Comparison of ENCODE assay signal across 12 cellular contexts in genomic region chr9:129598089-129598596, GRCh38. TPM values are rescaled to one million over a fixed set of nuclear protein-coding genes. Genes with fewer than 3 reads are reported as not detected.
DNase-seq lines count a peak whose midpoint lies in the region; ATAC-seq, FAIRE-seq and TF ChIP-seq lines count a peak whose summit lies in the region.
"Had no signal": no experiment of that assay in that cellular context is flagged by ENCODE, and none has a peak within 500 bp of the region (broad histone marks: within the 10 kb centered on the region; RNA-seq: fewer than 3 reads in every experiment).

No MANE protein-coding gene starts in this region.

- H3K9me3 Mint-ChIP-seq in activated T-helper 2 cell treated with anti-CD3 and anti-CD28 coated beads, Interferon-gamma antibody, Interleukin-2, Interleukin-4, amounts not matched to agents 10 μg/mL and 5 μg/mL and 100 μg/mL, durations not matched to agents 14 hours and 24 hours and 36 hours = no peaks in the 10 kb centered on the region

- BruUV-seq in HCT116 (replicated peaks; lab: Mats Ljungman, UMichigan) = TSS peak; percentile 70

- H3K36me3 Mint-ChIP-seq in activated T-helper 2 cell treated with anti-CD3 and anti-CD28 coated beads, Interferon-gamma antibody, Interleukin-2, Interleukin-4, amounts not matched to agents 10 μg/mL and 5 μg/mL and 100 μg/mL, durations not matched to agents 14 hours and 24 hours and 36 hours (ENCODE audit: low read depth) = no peaks in the 10 kb centered on the region

- no peak for ATAC-seq in HCT116

- H3K4me1 ChIP-seq in HCT116 (ENCODE audit: control insufficient read depth in 1 of 2, insufficient read depth in 2 of 2, low read length in 2 of 2) (peaks cover 83 to 97% of the 10 kb centered on the region in 2 experiments), skeletal muscle tissue (ENCODE audit: control insufficient read depth in 3 of 3, insufficient read depth in 3 of 3, low read length in 3 of 3) (peaks cover 11 to 33% (median 25%) of the 10 kb centered on the region in 3 donors)

- intact Hi-C loops in HCT116 (cut with micrococcal nuclease) = no loop called here
- intact Hi-C loops in activated T-helper 2 cell treated with anti-CD3 and anti-CD28 coated beads, Interferon-gamma antibody, Interleukin-2, Interleukin-4, amounts not matched to agents 10 μg/mL and 5 μg/mL and 100 μg/mL, durations not matched to agents 14 hours and 24 hours and 36 hours (cut with micrococcal nuclease) = no loop called here

- TF ChIP-seq RAD21 in HCT116 (IDR thresholded peaks at IDR 0.05; ENCODE audit: low read depth) = no peak

- RAD21 ChIA-PET in HCT116 (lab: Charles Lee; ENCODE audit: low non-redundant PET in 1 of 2, low total read pairs in 2 of 2, uncharacterized antibody in 2 of 2, unreplicated experiment in 2 of 2) = interaction anchor here in 1 of 2 experiments (2.2 kb wide), 1 partner anchor 11 kb away, joined by 6 read pairs; no protein-coding TSS in a partner anchor

- peak overlapping the region; percentile 98 for H3K27ac ChIP-seq in HCT116 (ENCODE audit: low read depth, low read length)
- H3K27ac ChIP-seq in skeletal muscle tissue (ENCODE audit: low read depth, low read length) = peak overlapping the region; percentile 69

- DNase-seq in HCT116 (ENCODE audit: low read depth, low spot score) = no peak
- no peak for DNase-seq in activated T-helper 2 cell treated with anti-CD3 and anti-CD28 coated beads, Interferon-gamma antibody, Interleukin-2, Interleukin-4, amounts not matched to agents 10 μg/mL and 5 μg/mL and 100 μg/mL, durations not matched to agents 14 hours and 24 hours and 36 hours (ENCODE audit: low spot score)
- DNase-seq in SKM-1 treated with dmso at 0.1 percent for 144 hours (lab: John Stamatoyannopoulos, UW; ENCODE audit: unreplicated experiment) = no peak
- no peak for DNase-seq in GM19239 (ENCODE audit: insufficient read length, low spot score)
- no peak for DNase-seq in NCI-H345 treated with DMSO at 0.1 percent for 48 hours (lab: John Stamatoyannopoulos, UW; ENCODE audit: unreplicated experiment)
- DNase-seq in HT-29 (ENCODE audit: low spot score) = no peak
- DNase-seq: cortex of kidney, NCI-H1092 treated with DMSO at 0.1 percent for 48 hours had no signal

- peak overlapping the region; percentile 57 to 67 for H3K4me3 ChIP-seq in HCT116 (replicated peaks in 1 of 2; ENCODE audit: low read depth in 1 of 2, low read length in 2 of 2)
- peak overlapping the region; percentile 33 for H3K4me3 ChIP-seq in iPS-11a (ENCODE audit: low read depth, low read length)
- peak overlapping the region in 2 of 3 donors; percentile 43 to 59 for H3K4me3 ChIP-seq in skeletal muscle tissue (ENCODE audit: low read length in 3 of 3)

- peaks cover 26% of the 10 kb centered on the region for H3K4me1 Mint-ChIP-seq in activated T-helper 2 cell treated with anti-CD3 and anti-CD28 coated beads, Interferon-gamma antibody, Interleukin-2, Interleukin-4, amounts not matched to agents 10 μg/mL and 5 μg/mL and 100 μg/mL, durations not matched to agents 14 hours and 24 hours and 36 hours (ENCODE audit: low read depth)

- no peaks in the 10 kb centered on the region for H4K20me1 ChIP-seq in HCT116 (ENCODE audit: insufficient read depth)

- CTCF ChIA-PET in HCT116 (lab: Charles Lee) = interaction anchor here (1.8 to 2.6 kb wide), 3 partner anchors 28 to 459 kb away, joined by 7 to 15 read pairs (median 8); no protein-coding TSS in a partner anchor

- no peaks in the 10 kb centered on the region for H3K9me2 ChIP-seq in HCT116 (ENCODE audit: insufficient read depth)

- H3K27me3 Mint-ChIP-seq in activated T-helper 2 cell treated with anti-CD3 and anti-CD28 coated beads, Interferon-gamma antibody, Interleukin-2, Interleukin-4, amounts not matched to agents 10 μg/mL and 5 μg/mL and 100 μg/mL, durations not matched to agents 14 hours and 24 hours and 36 hours (ENCODE audit: low read depth) = peaks cover 15% of the 10 kb centered on the region

- POLR2A ChIA-PET in HCT116 (lab: Charles Lee) = interaction anchor here (0.6 to 3.6 kb wide), 9 partner anchors 9 to 420 kb away, joined by 3 to 46 read pairs (median 7); partner anchors contain the start of gene IER5L

- H3K27ac Mint-ChIP-seq in activated T-helper 2 cell treated with anti-CD3 and anti-CD28 coated beads, Interferon-gamma antibody, Interleukin-2, Interleukin-4, amounts not matched to agents 10 μg/mL and 5 μg/mL and 100 μg/mL, durations not matched to agents 14 hours and 24 hours and 36 hours = peak overlapping the region; percentile 33

- H3K4me3 Mint-ChIP-seq in activated T-helper 2 cell treated with anti-CD3 and anti-CD28 coated beads, Interferon-gamma antibody, Interleukin-2, Interleukin-4, amounts not matched to agents 10 μg/mL and 5 μg/mL and 100 μg/mL, durations not matched to agents 14 hours and 24 hours and 36 hours (ENCODE audit: low read depth) = no peak overlapping the region

- no peak for FAIRE-seq in GM19239 (lab: Jason Lieb, UNC)

- H2AFZ ChIP-seq in HCT116 (ENCODE audit: low read depth, low read length, poor library complexity, severe bottlenecking) = no peak overlapping the region

- TF ChIP-seq CTCF in HCT116 (IDR thresholded peaks at IDR 0.05 in 2 of 3, conservative IDR thresholded peaks at IDR 0.05 in 1 of 3; ENCODE audit: borderline replicate concordance in 1 of 3, insufficient read depth in 1 of 3, low read depth in 2 of 3, low read length in 2 of 3) = no peak

- no peaks in the 10 kb centered on the region for H3K36me3 ChIP-seq in HCT116 (ENCODE audit: control insufficient read depth in 1 of 2, insufficient read depth in 2 of 2, low read length in 2 of 2)
- H3K36me3 ChIP-seq in skeletal muscle tissue (ENCODE audit: control insufficient read depth in 3 of 3, insufficient read depth in 3 of 3, low read length in 3 of 3) = no peaks in the 10 kb centered on the region

- no peaks in the 10 kb centered on the region for H3K9me3 ChIP-seq in HCT116 (ENCODE audit: control insufficient read depth in 1 of 2, insufficient read depth in 1 of 2, low read depth in 1 of 2, low read length in 2 of 2)
- H3K9me3 ChIP-seq in skeletal muscle tissue (ENCODE audit: control insufficient read depth in 3 of 3, low read length in 3 of 3) = no peaks in the 10 kb centered on the region

- H3K9ac ChIP-seq in HCT116 (ENCODE audit: low read length) (peak overlapping the region; percentile 83), skeletal muscle tissue (ENCODE audit: low read depth in 1 of 3, low read length in 3 of 3) (peak overlapping the region in 2 of 3 donors; percentile 69 to 77)

- H3K4me2 ChIP-seq in HCT116 (ENCODE audit: low read length) = peak overlapping the region; percentile 95

- H3K27me3 ChIP-seq in HCT116 (ENCODE audit: insufficient read depth, low read length) (no peaks in the 10 kb centered on the region), skeletal muscle tissue (ENCODE audit: control insufficient read depth in 3 of 3, insufficient read depth in 3 of 3, low read length in 3 of 3) (peaks cover 0 to 8% (median 5%) of the 10 kb centered on the region in 3 donors)

- no peaks in the 10 kb centered on the region for H3K79me2 ChIP-seq in HCT116 (ENCODE audit: insufficient read depth, low read length)

- peak; percentile 33 for TF ChIP-seq POLR2A in HCT116 (IDR thresholded peaks at IDR 0.05; ENCODE audit: borderline replicate concordance, extremely low read depth, insufficient read depth, insufficient read length)

TF ChIP-seq in HCT116, 20 proteins besides CTCF, POLR2A, EP300 and RAD21 (continues in another document):
- TF ChIP-seq, protein P1, sequence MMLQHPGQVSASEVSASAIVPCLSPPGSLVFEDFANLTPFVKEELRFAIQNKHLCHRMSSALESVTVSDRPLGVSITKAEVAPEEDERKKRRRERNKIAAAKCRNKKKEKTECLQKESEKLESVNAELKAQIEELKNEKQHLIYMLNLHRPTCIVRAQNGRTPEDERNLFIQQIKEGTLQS (IDR thresholded peaks at IDR 0.05) = no peak
- no peak for TF ChIP-seq CEBPB (IDR thresholded peaks at IDR 0.05; ENCODE audit: low read depth)
- TF ChIP-seq EZH2phosphoT487 (IDR thresholded peaks at IDR 0.05; ENCODE audit: borderline replicate concordance) = no peak
- TF ChIP-seq, protein P2, sequence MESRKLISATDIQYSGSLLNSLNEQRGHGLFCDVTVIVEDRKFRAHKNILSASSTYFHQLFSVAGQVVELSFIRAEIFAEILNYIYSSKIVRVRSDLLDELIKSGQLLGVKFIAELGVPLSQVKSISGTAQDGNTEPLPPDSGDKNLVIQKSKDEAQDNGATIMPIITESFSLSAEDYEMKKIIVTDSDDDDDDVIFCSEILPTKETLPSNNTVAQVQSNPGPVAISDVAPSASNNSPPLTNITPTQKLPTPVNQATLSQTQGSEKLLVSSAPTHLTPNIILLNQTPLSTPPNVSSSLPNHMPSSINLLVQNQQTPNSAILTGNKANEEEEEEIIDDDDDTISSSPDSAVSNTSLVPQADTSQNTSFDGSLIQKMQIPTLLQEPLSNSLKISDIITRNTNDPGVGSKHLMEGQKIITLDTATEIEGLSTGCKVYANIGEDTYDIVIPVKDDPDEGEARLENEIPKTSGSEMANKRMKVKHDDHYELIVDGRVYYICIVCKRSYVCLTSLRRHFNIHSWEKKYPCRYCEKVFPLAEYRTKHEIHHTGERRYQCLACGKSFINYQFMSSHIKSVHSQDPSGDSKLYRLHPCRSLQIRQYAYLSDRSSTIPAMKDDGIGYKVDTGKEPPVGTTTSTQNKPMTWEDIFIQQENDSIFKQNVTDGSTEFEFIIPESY (IDR thresholded peaks at IDR 0.05; ENCODE audit: extremely low read depth, insufficient replicate concordance, low read length) = no peak
- no peak for TF ChIP-seq TCF7L2 (IDR thresholded peaks at IDR 0.05; ENCODE audit: borderline replicate concordance, extremely low read depth, insufficient read depth, insufficient read length)
- TF ChIP-seq ZNF274 (IDR thresholded peaks at IDR 0.05; ENCODE audit: low read depth, low read length) = no peak

RNA-seq across cellular contexts. Expression of gene C9orf50, which starts 22.8 kb away (rescaled TPM):
- not detected for total RNA-seq in HCT116 (2021; ENCODE audit: unreplicated experiment)
- polyA plus RNA-seq in HCT116 (2012) = not detected in 2 replicates
- total RNA-seq in activated T-helper 2 cell treated with anti-CD3 and anti-CD28 coated beads, Interferon-gamma antibody, Interleukin-2, Interleukin-4, amounts not matched to agents 10 μg/mL and 5 μg/mL and 100 μg/mL, durations not matched to agents 14 hours and 24 hours and 36 hours = not detected in 2 replicates
- not detected for total RNA-seq in skeletal muscle tissue
- not detected in 2 replicates for total RNA-seq in HT-29 (2014; rRNA removed; shearing (Covaris generic))
- total RNA-seq: pulmonary artery endothelial cell; T-helper 2 cell treated with Interferon-gamma antibody and Interleukin-4, amounts not matched to agents 100 ng/mL and 5 ng/mL, for 36 hours had no signal

RNA-seq across cellular contexts. Expression of gene NTMT1, which starts 27.8 kb away (rescaled TPM):
- 84.8 TPM for total RNA-seq in HCT116 (2021; ENCODE audit: unreplicated experiment)
- polyA plus RNA-seq in HCT116 (2012) = 82.9 and 91.6 TPM in 2 replicates
- total RNA-seq in activated T-helper 2 cell treated with anti-CD3 and anti-CD28 coated beads, Interferon-gamma antibody, Interleukin-2, Interleukin-4, amounts not matched to agents 10 μg/mL and 5 μg/mL and 100 μg/mL, durations not matched to agents 14 hours and 24 hours and 36 hours = 58.4 and 61.5 TPM in 2 replicates
- total RNA-seq in skeletal muscle tissue = 18.8 TPM
- 68.7 and 83.8 TPM in 2 replicates for total RNA-seq in HT-29 (2014; rRNA removed; shearing (Covaris generic))

RNA-seq across cellular contexts. Expression of gene ASB6, which starts 43.8 kb away (rescaled TPM):
- total RNA-seq in HCT116 (2021; ENCODE audit: unreplicated experiment) (21.6 TPM), skeletal muscle tissue (4.2 TPM)
- polyA plus RNA-seq in HCT116 (2012) = 18.3 and 20.7 TPM in 2 replicates
- 21.4 and 22.1 TPM in 2 replicates for total RNA-seq in activated T-helper 2 cell treated with anti-CD3 and anti-CD28 coated beads, Interferon-gamma antibody, Interleukin-2, Interleukin-4, amounts not matched to agents 10 μg/mL and 5 μg/mL and 100 μg/mL, durations not matched to agents 14 hours and 24 hours and 36 hours
- total RNA-seq in HT-29 (2014; rRNA removed; shearing (Covaris generic)) = 25.5 and 25.9 TPM in 2 replicates
